9 cellular contexts compared by ENCODE assay signal in the genomic region with DNA sequence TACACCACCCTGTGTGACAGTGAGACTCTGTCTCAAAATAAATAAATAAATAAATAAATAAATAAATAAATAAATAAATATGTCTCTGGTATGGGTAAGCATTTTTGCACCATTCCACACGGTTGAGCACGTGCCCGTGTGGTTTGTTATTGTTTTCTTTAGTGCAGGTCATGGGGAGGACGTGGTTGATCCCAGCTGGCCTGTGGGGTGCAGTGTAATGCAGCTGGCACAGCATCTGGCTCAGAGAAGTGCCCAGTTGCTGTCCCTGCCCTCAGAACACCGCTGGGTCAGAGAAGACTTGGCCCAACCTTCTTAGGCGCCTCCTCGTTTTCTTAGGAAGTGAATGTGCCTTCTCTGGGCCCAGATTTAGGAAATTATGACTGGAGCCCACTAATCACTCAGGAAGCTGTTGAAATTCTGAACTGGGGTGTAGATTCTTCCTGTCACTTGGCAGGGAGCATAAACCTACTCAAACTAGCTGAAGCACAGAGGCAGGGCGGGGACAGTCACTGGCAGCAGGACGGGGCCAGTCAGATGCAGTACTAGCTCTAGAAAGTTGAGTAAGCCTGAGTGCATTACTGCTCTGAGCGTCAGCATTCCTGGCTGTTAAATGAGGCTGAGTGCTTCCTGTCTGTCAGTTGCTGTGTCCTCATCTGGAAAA.
DNase-seq lines count a peak whose midpoint lies in the region; ATAC-seq, FAIRE-seq and TF ChIP-seq lines count a peak whose summit lies in the region.
"Had no signal": no experiment of that assay in that cellular context is flagged by ENCODE, and none has a peak within 500 bp of the region (broad histone marks: within the 10 kb centered on the region; RNA-seq: fewer than 3 reads in every experiment).

No MANE protein-coding gene starts in this region.

- TF ChIP-seq POLR2A in lower leg skin (IDR thresholded peaks at IDR 0.05) (no peak), uterus (IDR thresholded peaks at IDR 0.05) (no peak)

- FAIRE-seq in bronchial epithelial cell (lab: Jason Lieb, UNC): peak; percentile 94
- FAIRE-seq: A204.1 had no signal

- no peaks in the 10 kb centered on the region for H3K36me3 ChIP-seq in bronchial epithelial cell (ENCODE audit: control insufficient read depth, insufficient read depth, low read length)
- H3K36me3 ChIP-seq in uterus: no peaks in the 10 kb centered on the region

- no peaks in the 10 kb centered on the region for H3K9me3 ChIP-seq in uterus

- H3K4me3 ChIP-seq in bronchial epithelial cell (ENCODE audit: low read depth, low read length) (no peak overlapping the region), lower leg skin (ENCODE audit: low read depth, poor library complexity, severe bottlenecking) (no peak overlapping the region), uterus (no peak overlapping the region)

- no peaks in the 10 kb centered on the region for H3K4me1 ChIP-seq in uterus

- ATAC-seq in GM18511 (IDR thresholded peaks at IDR 0.05; ENCODE audit: unreplicated experiment) (no peak), HG02623 (IDR thresholded peaks at IDR 0.05; ENCODE audit: unreplicated experiment) (no peak), HG03045 (IDR thresholded peaks at IDR 0.05; ENCODE audit: unreplicated experiment) (no peak)

- intact Hi-C loops in lower leg skin (cut with DNase I; ENCODE audit: low total_unique reads): loop anchor here (10.0 kb wide), 1 partner anchor 98 kb away; a partner anchor contains a TSS
- intact Hi-C loops in uterus (cut with DNase I; ENCODE audit: low total_unique reads): no loop called here

- DNase-seq in DMS53 (lab: John Stamatoyannopoulos, UW): peak; percentile 11
- DNase-seq in DMS53 treated with DMSO at 0.1 percent for 48 hours (lab: John Stamatoyannopoulos, UW; ENCODE audit: unreplicated experiment): no peak
- peak; percentile 78 for DNase-seq in bronchial epithelial cell (ENCODE audit: low read depth)
- peak; percentile 95 to 96 for DNase-seq in lower leg skin (ENCODE audit: low spot score in 2 of 2)
- DNase-seq in uterus: peak; percentile 54 to 76

- 13 to 15% methylated on average over 10 of the region's 10 CpGs for WGBS in lower leg skin, 2 donors

- H3K27ac ChIP-seq in uterus: peak overlapping the region; percentile 59 to 67

- H3K27me3 ChIP-seq in bronchial epithelial cell (ENCODE audit: control insufficient read depth, insufficient read depth, low read length) (no peaks in the 10 kb centered on the region), uterus (no peaks in the 10 kb centered on the region)

- TF ChIP-seq CTCF in bronchial epithelial cell (IDR thresholded peaks at IDR 0.05; ENCODE audit: insufficient read depth, low read length, severe bottlenecking): no peak
- no peak for TF ChIP-seq CTCF in lower leg skin (IDR thresholded peaks at IDR 0.05)
- TF ChIP-seq CTCF in uterus (IDR thresholded peaks at IDR 0.05): no peak
